ENCODE assay signal across 8 cellular contexts in the genomic region with DNA sequence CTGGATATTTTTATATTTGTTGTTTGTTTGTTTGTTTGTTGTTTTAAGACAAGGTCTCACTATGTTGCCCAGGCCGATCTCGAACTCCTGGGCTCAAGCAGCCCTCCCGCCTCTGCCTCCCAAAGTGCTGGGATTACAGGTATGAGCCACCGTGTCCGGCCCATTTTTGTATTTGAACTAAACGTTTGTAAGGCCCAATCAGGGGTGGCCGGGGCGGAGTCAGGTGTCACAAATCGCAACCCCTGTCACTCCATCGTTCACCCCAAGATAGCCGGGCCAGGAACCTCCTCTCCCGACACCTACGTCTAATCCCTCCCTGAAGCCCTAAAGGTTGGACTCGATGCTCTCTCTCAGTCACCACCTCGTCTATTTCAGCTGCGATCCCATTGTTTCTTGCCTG. TPM values are rescaled to one million over a fixed set of nuclear protein-coding genes. Genes with fewer than 3 reads are reported as not detected.
DNase-seq lines count a peak whose midpoint lies in the region; ATAC-seq lines count a peak whose summit lies in the region.

No MANE protein-coding gene starts in this region.

- peak in 1 of 2 donors; percentile 66 for ATAC-seq in left cardiac atrium

- intact Hi-C loops in left cardiac atrium (cut with DNase I) = no loop called here

- DNase-seq in SKM-1 treated with dmso at 0.1 percent for 144 hours (lab: John Stamatoyannopoulos, UW; ENCODE audit: unreplicated experiment) (peak; percentile 26), SKM-1 (lab: John Stamatoyannopoulos, UW; ENCODE audit: unreplicated experiment) (no peak), activated T-cell treated with anti-CD3 and anti-CD28 coated beads for 4 hours (peak; percentile 33), left cardiac atrium (peak; percentile 36), SK-N-DZ (ENCODE audit: low spot score) (no peak), mesenteric fat pad (ENCODE audit: low spot score) (no peak), NCI-H446 treated with DMSO at 0.1 percent for 48 hours (lab: John Stamatoyannopoulos, UW) (no peak)
- DNase-seq in stimulated activated CD4-positive, alpha-beta T cell treated with anti-CD3 and anti-CD28 coated beads, Interleukin-4, amount 100 ng/mL, for 4 hours = peak; percentile 25 to 46

RNA-seq across cellular contexts. Expression of gene EFHC2, which starts 0.7 kb away (rescaled TPM):
- 1 to 10 TPM; 5.1 to 6.4 TPM for total RNA-seq in left cardiac atrium
- polyA plus RNA-seq in SK-N-DZ (2014; cell fraction: cytosol; rRNA removed) = 0.32 and 0.68 TPM in 2 replicates
- 0.79 and 0.98 TPM in 2 replicates for polyA plus RNA-seq in SK-N-DZ (2014; cell fraction: nucleus; rRNA removed)
- total RNA-seq in mesenteric fat pad = 0.29 TPM

Comparison
In these comparisons a context has a peak if more than half of its experiments do, and no peak if none do; other contexts are left out.
1. DNase-seq: peak in SKM-1 treated with dmso at 0.1 percent for 144 hours (single experiment), activated T-cell treated with anti-CD3 and anti-CD28 coated beads for 4 hours (single experiment), left cardiac atrium (single experiment) and stimulated activated CD4-positive, alpha-beta T cell treated with anti-CD3 and anti-CD28 coated beads, Interleukin-4, amount 100 ng/mL, for 4 hours (2 of 2); none in SKM-1 (single experiment), SK-N-DZ (single experiment), mesenteric fat pad (single experiment) and NCI-H446 treated with DMSO at 0.1 percent for 48 hours (single experiment).